In the genomic region with DNA sequence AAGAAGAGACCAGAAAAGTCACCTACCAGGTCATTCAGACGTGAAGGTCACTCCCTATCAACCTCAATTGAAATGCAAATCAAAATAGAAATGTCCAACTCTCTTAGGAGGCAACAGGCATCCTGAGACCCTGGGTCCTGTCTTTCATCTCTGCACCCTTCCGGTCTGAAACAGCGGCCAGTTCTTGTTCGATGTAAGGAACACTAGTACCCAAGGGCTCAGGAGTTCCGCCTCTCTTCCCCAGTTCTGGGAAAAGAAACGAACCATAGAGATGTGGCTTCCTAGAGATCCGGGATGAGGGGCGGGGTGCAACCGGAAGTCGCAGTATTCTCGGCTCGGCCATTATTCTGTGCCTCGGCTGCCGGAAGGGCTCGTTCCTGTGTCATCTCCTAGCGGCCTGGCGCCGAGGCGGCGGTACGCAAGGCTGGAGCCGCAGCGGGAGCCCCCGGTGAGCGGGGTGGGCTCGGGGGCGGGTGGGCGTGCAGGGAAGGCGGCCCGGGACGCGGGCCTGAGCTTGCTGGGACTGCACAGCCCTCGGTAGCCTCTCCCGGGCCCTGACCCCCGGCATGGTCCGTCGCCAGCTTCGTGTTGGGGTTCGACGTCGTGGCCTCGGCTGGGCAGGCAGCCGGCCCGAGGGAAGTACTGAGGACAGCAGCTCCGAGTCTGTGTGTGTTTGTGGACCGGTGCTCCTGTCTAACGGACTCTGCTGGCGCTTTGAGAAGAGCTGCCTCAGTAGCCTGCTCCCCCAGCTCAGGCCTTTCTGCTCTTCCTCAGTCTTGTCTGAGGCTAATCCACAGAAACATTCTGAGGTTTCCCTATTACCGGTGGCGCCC, we compare ENCODE assay signal across 8 cellular contexts. TPM values are rescaled to one million over a fixed set of nuclear protein-coding genes. Genes with fewer than 3 reads are reported as not detected.
DNase-seq lines count a peak whose midpoint lies in the region; ATAC-seq and TF ChIP-seq lines count a peak whose summit lies in the region.

ZNF197 (plus strand) TSS at position 341 of the 833 bp plus-strand sequence. CDS start 4,119 bp downstream, outside the sequence.

- intact Hi-C loops in left lung (cut with DNase I) = no loop called here

- ATAC-seq in HG03175 (IDR thresholded peaks at IDR 0.05; ENCODE audit: unreplicated experiment) (peak; percentile 94), left lung (peak; percentile 98)

- in situ Hi-C loops in GM18951 (cut with MboI; ENCODE audit: low sequenced_read_pairs, unreplicated experiment) = no loop called here

- TF ChIP-seq POLR2A in GM18951 (IDR thresholded peaks at IDR 0.05; ENCODE audit: extremely low read depth, insufficient read depth, insufficient read length) = peak; percentile 73

- DNase-seq in AML-193 (lab: John Stamatoyannopoulos, UW) (peak; percentile 88 to 89), NCI-H460 (ENCODE audit: extremely low read depth, low read depth) (peak; percentile 64), dedifferentiated amniotic fluid mesenchymal stem cell (ENCODE audit: extremely low spot score) (peak; percentile 90), left lung (peak; percentile 87 to 92)
- peak; percentile 41 to 52 for DNase-seq in activated CD4-positive, alpha-beta T cell treated with anti-CD3 and anti-CD28 coated beads for 4 hours
- peak; percentile 51 to 52 for DNase-seq in stimulated activated CD4-positive, alpha-beta T cell treated with anti-CD3 and anti-CD28 coated beads, Interleukin-2, amount 100 ng/mL, for 48 hours

- peaks cover 10 to 24% of the 10 kb centered on the region in 2 donors for H3K4me1 ChIP-seq in left lung

- H3K36me3 ChIP-seq in left lung = peaks cover 0 to 10% of the 10 kb centered on the region in 2 donors

- peak within 1 kb of the TSS; percentile 86 to 89 for H3K27ac ChIP-seq in left lung

- H3K4me3 ChIP-seq in left lung = peak within 1 kb of the TSS; percentile 74 to 90

- TF ChIP-seq CTCF in left lung (IDR thresholded peaks at IDR 0.05) = no peak

- no peaks in the 10 kb centered on the region for H3K27me3 ChIP-seq in left lung

- H3K9me3 ChIP-seq in left lung = no peaks in the 10 kb centered on the region

RNA-seq across cellular contexts. Expression of gene ZNF197, which starts in this region (rescaled TPM):
- total RNA-seq in NCI-H460 (2014; rRNA removed; shearing (Covaris generic)) = 6.9 and 7.9 TPM in 2 replicates
- 2.3 and 3.6 TPM in 2 replicates for polyA plus RNA-seq in NCI-H460 (2014; cell fraction: nucleus; rRNA removed)
- total RNA-seq in left lung = 10 to 100 TPM; 13.1 to 14.1 TPM

Comparison
In these comparisons a context has a peak if more than half of its experiments do, and no peak if none do; other contexts are left out.
1. Peak in every context shown above with its lines: DNase-seq, ATAC-seq, H3K4me3 ChIP-seq and H3K27ac ChIP-seq.